20 cellular contexts compared by ENCODE assay signal in genomic region chr1:43604192-43604591, GRCh38. TPM values are rescaled to one million over a fixed set of nuclear protein-coding genes. Genes with fewer than 3 reads are reported as not detected.
DNase-seq lines count a peak whose midpoint lies in the region; ATAC-seq, FAIRE-seq and TF ChIP-seq lines count a peak whose summit lies in the region.
"Had no signal": no experiment of that assay in that cellular context is flagged by ENCODE, and none has a peak within 500 bp of the region (broad histone marks: within the 10 kb centered on the region; RNA-seq: fewer than 3 reads in every experiment).

No MANE protein-coding gene starts in this region.

- TF ChIP-seq POLR2A in A549 (IDR thresholded peaks at IDR 0.05; ENCODE audit: low read length) (no peak), gastrocnemius medialis (IDR thresholded peaks at IDR 0.05) (no peak)

- H3K4me2 ChIP-seq in A549, result no peak overlapping the region
- no peak overlapping the region for H3K4me2 ChIP-seq in astrocyte (ENCODE audit: low read length)
- H3K4me2 ChIP-seq: BLaER1 treated with 17β-estradiol and CSF1 and Interleukin-3, amounts not matched to agents 10 nM and 100 nM had no signal

- H3K4me1 ChIP-seq in A549 (no peaks in the 10 kb centered on the region), HEK293 (ENCODE audit: control insufficient read depth, insufficient read depth, low read length) (no peaks in the 10 kb centered on the region), astrocyte (ENCODE audit: insufficient read depth, low read length) (no peaks in the 10 kb centered on the region), gastrocnemius medialis (no peaks in the 10 kb centered on the region)

- DNase-seq in A549 (ENCODE audit: low read depth in 1 of 2, low spot score in 1 of 2) (no peak), astrocyte (ENCODE audit: low read depth) (no peak), endothelial cell (ENCODE audit: low spot score) (no peak), immature natural killer cell (no peak), KBM-7 (no peak), gastrocnemius medialis (no peak), islet precursor cell (no peak)
- DNase-seq: 8988T; CD8-positive, alpha-beta T cell; DMS 273 treated with DMSO at 0.1 percent for 48 hours; DMS53; DND-41; EL; KG1 had no signal

- H3K27ac Mint-ChIP-seq in astrocyte (ENCODE audit: unreplicated experiment) (peak overlapping the region; percentile 0), endothelial cell (ENCODE audit: unreplicated experiment) (no peak overlapping the region), immature natural killer cell (no peak overlapping the region)
- H3K27ac Mint-ChIP-seq: B cell; CD8-positive, alpha-beta T cell had no signal

- H3K9me3 Mint-ChIP-seq in astrocyte (ENCODE audit: unreplicated experiment), result no peaks in the 10 kb centered on the region
- H3K9me3 Mint-ChIP-seq in endothelial cell (ENCODE audit: unreplicated experiment), result no peaks in the 10 kb centered on the region
- H3K9me3 Mint-ChIP-seq in immature natural killer cell, result no peaks in the 10 kb centered on the region
- H3K9me3 Mint-ChIP-seq: CD8-positive, alpha-beta T cell had no signal

- in situ Hi-C loops in KBM-7 (cut with MboI; ENCODE audit: low pct_unique_long_range_greater_than_20kb, low sequenced_read_pairs) (no loop called here), gastrocnemius medialis (cut with MboI; ENCODE audit: low sequenced_read_pairs in 4 of 4) (no loop called here)

- no peak for TF ChIP-seq CTCF in A549 (IDR thresholded peaks at IDR 0.05)
- no peak for TF ChIP-seq CTCF in HEK293 (tag by site-specific recombination; IDR thresholded peaks at IDR 0.05)
- TF ChIP-seq CTCF in astrocyte (IDR thresholded peaks at IDR 0.05; ENCODE audit: insufficient read depth, low read depth, low read length), result no peak
- TF ChIP-seq CTCF in endothelial cell (IDR thresholded peaks at IDR 0.05; ENCODE audit: unreplicated experiment), result no peak
- no peak for TF ChIP-seq CTCF in gastrocnemius medialis (IDR thresholded peaks at IDR 0.05 in 4 of 5, conservative IDR thresholded peaks at IDR 0.05 in 1 of 5)

- H3K27me3 ChIP-seq in astrocyte (ENCODE audit: insufficient read depth, low read length) (no peaks in the 10 kb centered on the region), gastrocnemius medialis (no peaks in the 10 kb centered on the region)
- H3K27me3 ChIP-seq: BLaER1 treated with 17β-estradiol and CSF1 and Interleukin-3, amounts not matched to agents 10 nM and 100 nM had no signal

- intact Hi-C loops in gastrocnemius medialis (cut with DNase I; ENCODE audit: low total_unique reads), result no loop called here

- H3K27ac ChIP-seq in A549 (no peak overlapping the region), HEK293 (ENCODE audit: extremely low read depth, low read depth, low read length) (no peak overlapping the region), astrocyte (ENCODE audit: low read depth, low read length) (no peak overlapping the region), gastrocnemius medialis (no peak overlapping the region)
- H3K27ac ChIP-seq: BLaER1 treated with 17β-estradiol and CSF1 and Interleukin-3, amounts not matched to agents 10 nM and 100 nM had no signal

- no peak overlapping the region for H3K9ac ChIP-seq in astrocyte (ENCODE audit: low read length)
- H3K9ac ChIP-seq: BLaER1 treated with 17β-estradiol and CSF1 and Interleukin-3, amounts not matched to agents 10 nM and 100 nM had no signal

- CTCF ChIA-PET in A549 (lab: Yijun Ruan, JAX) (interaction anchor here (1.0 to 1.5 kb wide), 2 partner anchors 14 to 32 kb away, joined by 3 read pairs; no protein-coding TSS in a partner anchor), HEK293 (lab: Yijun Ruan, JAX) (interaction anchor here (0.5 kb wide), 1 partner anchor 80 kb away, joined by 3 read pairs; no protein-coding TSS in a partner anchor)

- ATAC-seq in A549, result no peak
- no peak for ATAC-seq in gastrocnemius medialis
- ATAC-seq: CD8-positive, alpha-beta T cell; GM12878; HCT116 had no signal

- no peaks in the 10 kb centered on the region for H4K20me1 ChIP-seq in astrocyte (ENCODE audit: insufficient read depth, low read length)

- POLR2A ChIA-PET in A549 (lab: Yijun Ruan, JAX) (no interaction called here), HEK293 (lab: Yijun Ruan, JAX) (no interaction called here)

- no peaks in the 10 kb centered on the region for H3K79me2 ChIP-seq in astrocyte (ENCODE audit: insufficient read depth, low read length)

- no peak overlapping the region for H3K4me3 ChIP-seq in A549
- no peak overlapping the region for H3K4me3 ChIP-seq in HEK293 (ENCODE audit: low read depth, low read length)
- no peak overlapping the region for H3K4me3 ChIP-seq in astrocyte (ENCODE audit: insufficient read depth, low read depth, low read length)
- H3K4me3 ChIP-seq in gastrocnemius medialis, result no peak overlapping the region
- H3K4me3 ChIP-seq: BLaER1 treated with 17β-estradiol and CSF1 and Interleukin-3, amounts not matched to agents 10 nM and 100 nM; GM12878 had no signal

- H3K36me3 Mint-ChIP-seq in astrocyte (ENCODE audit: low read depth, unreplicated experiment) (peaks cover 22% of the 10 kb centered on the region), endothelial cell (ENCODE audit: low read depth, unreplicated experiment) (peaks cover 39% of the 10 kb centered on the region), immature natural killer cell (no peaks in the 10 kb centered on the region)
- H3K36me3 Mint-ChIP-seq: CD8-positive, alpha-beta T cell had no signal

- 98% methylated on average over 5 of the region's 5 CpGs for WGBS in A549 (ENCODE audit: missing lambda C conversion rate)

- no peak for TF ChIP-seq EP300 in A549 (IDR thresholded peaks at IDR 0.05)

- no peaks in the 10 kb centered on the region for H3K27me3 Mint-ChIP-seq in astrocyte (ENCODE audit: low read depth, unreplicated experiment)
- peaks cover 8% of the 10 kb centered on the region for H3K27me3 Mint-ChIP-seq in endothelial cell (ENCODE audit: unreplicated experiment)
- peaks cover 0 to 4% (median 0%) of the 10 kb centered on the region in 3 donors for H3K27me3 Mint-ChIP-seq in immature natural killer cell (ENCODE audit: low read depth in 3 of 3)
- H3K27me3 Mint-ChIP-seq: B cell had no signal

- H2AFZ ChIP-seq in astrocyte (ENCODE audit: low read depth, low read length), result no peak overlapping the region

- no peaks in the 10 kb centered on the region for H3K9me3 ChIP-seq in A549
- H3K9me3 ChIP-seq in HEK293 (ENCODE audit: control insufficient read depth, insufficient read depth, low read depth, low read length), result no peaks in the 10 kb centered on the region
- no peaks in the 10 kb centered on the region for H3K9me3 ChIP-seq in astrocyte (ENCODE audit: insufficient read depth, low read depth, low read length)
- H3K9me3 ChIP-seq in gastrocnemius medialis, result no peaks in the 10 kb centered on the region
- H3K9me3 ChIP-seq: BLaER1 treated with 17β-estradiol and CSF1 and Interleukin-3, amounts not matched to agents 10 nM and 100 nM had no signal

- FAIRE-seq in A549 (lab: Jason Lieb, UNC) (no peak), astrocyte (lab: Jason Lieb, UNC) (no peak)
- FAIRE-seq: GM12878, H54 had no signal

- no peak for TF ChIP-seq RAD21 in A549 (conservative IDR thresholded peaks at IDR 0.05 in 1 of 2, IDR thresholded peaks at IDR 0.05 in 1 of 2)

- H3K36me3 ChIP-seq in HEK293 (ENCODE audit: control insufficient read depth in 2 of 2, insufficient read depth in 1 of 2, low read length in 2 of 2) (peaks cover 0 to 100% of the 10 kb centered on the region in 2 experiments; a peak in 1 of 3 replicates), astrocyte (ENCODE audit: insufficient read depth, low read length) (peaks cover 8% of the 10 kb centered on the region), gastrocnemius medialis (no peaks in the 10 kb centered on the region)

- no peak overlapping the region for H3K4me3 Mint-ChIP-seq in astrocyte (ENCODE audit: unreplicated experiment)
- H3K4me3 Mint-ChIP-seq in endothelial cell (ENCODE audit: unreplicated experiment), result peak overlapping the region; percentile 52
- H3K4me3 Mint-ChIP-seq in immature natural killer cell, result no peak overlapping the region
- H3K4me3 Mint-ChIP-seq: B cell; CD8-positive, alpha-beta T cell had no signal

- no peaks in the 10 kb centered on the region for H3K4me1 Mint-ChIP-seq in astrocyte (ENCODE audit: low read depth, unreplicated experiment)
- no peaks in the 10 kb centered on the region for H3K4me1 Mint-ChIP-seq in endothelial cell (ENCODE audit: unreplicated experiment)
- no peaks in the 10 kb centered on the region for H3K4me1 Mint-ChIP-seq in immature natural killer cell
- H3K4me1 Mint-ChIP-seq: B cell had no signal

TF ChIP-seq in A549, 52 proteins besides CTCF, POLR2A, EP300 and RAD21 (continues in another document):
- TF ChIP-seq KDM1A (IDR thresholded peaks at IDR 0.05; ENCODE audit: low read depth), result no peak
- TF ChIP-seq NFE2L2 (conservative IDR thresholded peaks at IDR 0.05; ENCODE audit: low read length), result no peak
- no peak for TF ChIP-seq MAX (IDR thresholded peaks at IDR 0.05)
- no peak for TF ChIP-seq CEBPB (IDR thresholded peaks at IDR 0.05)
- peak; percentile 69; the same call in 1 of the 2 replicates for TF ChIP-seq ESRRA (IDR thresholded peaks at IDR 0.05; ENCODE audit: borderline replicate concordance, low read length)
- no peak for TF ChIP-seq EHF (CRISPR knock-in tag; IDR thresholded peaks at IDR 0.05)
- no peak for TF ChIP-seq JUNB (IDR thresholded peaks at IDR 0.05)

RNA-seq across cellular contexts. Expression of gene KDM4A, which starts 45.8 kb away (rescaled TPM):
- polyA plus RNA-seq in A549 (2011; rRNA removed), result 35.3 and 45.6 TPM in 2 replicates
- 8.1 and 9.1 TPM in 2 replicates for polyA plus RNA-seq in A549 (2012; cell fraction: cytosol; rRNA removed)
- 9.9 and 16.4 TPM in 2 replicates for polyA plus RNA-seq in A549 (2012; cell fraction: nucleus; rRNA removed)
- 15.8 to 17.2 TPM (median 16.7 TPM) in 3 replicates for polyA plus RNA-seq in A549 (2017; fragmentation: RNase III; extraction: RNeasy Plus Mini Kit Qiagen cat#74134 plus additional on column Dnase treatment)
- polyA minus RNA-seq in A549 (2011; rRNA and poly(A)+ RNA removed), result 28.0 and 38.1 TPM in 2 replicates
- total RNA-seq in astrocyte, result 93.5 and 97.5 TPM in 2 replicates
- total RNA-seq in endothelial cell (ENCODE audit: unreplicated experiment), result 62.5 TPM
- 10 to 100 TPM in 1 of 3 donors, 1 to 10 TPM in 2; 2.1 to 14.1 (median 6.7) TPM for polyA plus RNA-seq in immature natural killer cell
- 10 to 100 TPM in 3 of 4 donors, 1 to 10 TPM in 1; 8.1 to 19.9 (median 13.4) TPM for total RNA-seq in gastrocnemius medialis
